1 cellular context compared by ENCODE assay signal in genomic region chr20:43457640-43458421, GRCh38.
TF ChIP-seq lines count a peak whose summit lies in the region.

Gene SRSF6 (plus strand): TSS chr20:43457896. CDS start chr20:43458034, 138 bp downstream.

TF ChIP-seq in K562, 482 proteins besides CTCF, POLR2A, EP300 and RAD21 (continued from another document and continues in another):
- TF ChIP-seq MAZ (CRISPR knock-in tag; conservative IDR thresholded peaks at IDR 0.05 in 1 of 2, IDR thresholded peaks at IDR 0.05 in 1 of 2) (peak in 1 of 2 experiments; percentile 76; a peak in 1 of 4 replicates), BCL6 (CRISPR knock-in tag; IDR thresholded peaks at IDR 0.05) (no peak), SIN3A (IDR thresholded peaks at IDR 0.05; ENCODE audit: borderline replicate concordance in 2 of 2, control insufficient read depth in 1 of 2, low read depth in 2 of 2, low read length in 2 of 2) (peak in 1 of 2 experiments; percentile 43; a peak in 1 of 4 replicates), ZFPM2 (CRISPR knock-in tag; IDR thresholded peaks at IDR 0.05) (peak; percentile 81; the same call in 1 of the 2 replicates), IRF2 (CRISPR knock-in tag; IDR thresholded peaks at IDR 0.05) (no peak; the same call in 1 of the 2 replicates), ZNF398 (CRISPR knock-in tag; IDR thresholded peaks at IDR 0.05) (no peak), RBM15 (IDR thresholded peaks at IDR 0.05; ENCODE audit: insufficient read depth, low read length) (no peak), PRMT5 (CRISPR knock-in tag; IDR thresholded peaks at IDR 0.05) (peak; percentile 79; the same call in 1 of the 2 replicates), ZNF134 (CRISPR knock-in tag; conservative IDR thresholded peaks at IDR 0.05) (no peak; the same call in 1 of the 2 replicates), USF1 (CRISPR knock-in tag; IDR thresholded peaks at IDR 0.05) (peak; percentile 68), ZNF76 (CRISPR knock-in tag; IDR thresholded peaks at IDR 0.05; ENCODE audit: borderline replicate concordance) (peak; percentile 94), SNAPC5 (CRISPR knock-in tag; IDR thresholded peaks at IDR 0.05) (no peak), ZNF277 (CRISPR knock-in tag; IDR thresholded peaks at IDR 0.05; ENCODE audit: borderline replicate concordance) (no peak), NFRKB (IDR thresholded peaks at IDR 0.05; ENCODE audit: low read depth) (peak; percentile 98), CREB3 (tag; conservative IDR thresholded peaks at IDR 0.05; ENCODE audit: low read depth) (peak; percentile 94), SLC30A9 (CRISPR knock-in tag; IDR thresholded peaks at IDR 0.05) (no peak), SMAD3 (CRISPR knock-in tag; conservative IDR thresholded peaks at IDR 0.05) (no peak), IFI16 (CRISPR knock-in tag; IDR thresholded peaks at IDR 0.05) (no peak), FOS (IDR thresholded peaks at IDR 0.05; ENCODE audit: extremely low read depth, insufficient read length) (no peak), ZFP1 (CRISPR knock-in tag; IDR thresholded peaks at IDR 0.05) (no peak), RBM22 (IDR thresholded peaks at IDR 0.05; ENCODE audit: low read depth, low read length, poor library complexity, severe bottlenecking) (peak; percentile 97), SRSF1 (IDR thresholded peaks at IDR 0.05; ENCODE audit: low read depth, low read length) (0 out of 2 replicates have a peak, but pooled peaks have one; percentile 67), PREB (CRISPR knock-in tag; IDR thresholded peaks at IDR 0.05) (0 out of 2 replicates have a peak, but pooled peaks have one; percentile 90), ZNF785 (CRISPR knock-in tag; IDR thresholded peaks at IDR 0.05) (no peak), GABPB2 (CRISPR knock-in tag; conservative IDR thresholded peaks at IDR 0.05) (0 out of 2 replicates have a peak, but pooled peaks have one; percentile 32), NCOA1 (IDR thresholded peaks at IDR 0.05; ENCODE audit: low read depth) (no peak), RFX1 (IDR thresholded peaks at IDR 0.05) (no peak), WHSC1 (IDR thresholded peaks at IDR 0.05; ENCODE audit: low read length) (no peak), ZBED1 (IDR thresholded peaks at IDR 0.05) (0 out of 2 replicates have a peak, but pooled peaks have one; percentile 56), YBX1 (IDR thresholded peaks at IDR 0.05) (no peak), ZNF778 (CRISPR knock-in tag; IDR thresholded peaks at IDR 0.05) (no peak), NRF1 (conservative IDR thresholded peaks at IDR 0.05 in 1 of 2, IDR thresholded peaks at IDR 0.05 in 1 of 2) (peak; percentile 87 to 89), DACH1 (IDR thresholded peaks at IDR 0.05; ENCODE audit: partially characterized antibody) (no peak), PHF20 (IDR thresholded peaks at IDR 0.05; ENCODE audit: partially characterized antibody) (peak; percentile 87), BCLAF1 (IDR thresholded peaks at IDR 0.05; ENCODE audit: borderline replicate concordance in 1 of 2, control insufficient read depth in 1 of 2, low read depth in 2 of 2, low read length in 1 of 2) (no peak), BRD9 (IDR thresholded peaks at IDR 0.05; ENCODE audit: low read depth, partially characterized antibody) (no peak), TAF7 (tag; IDR thresholded peaks at IDR 0.05) (peak; percentile 92), ILK (tag; IDR thresholded peaks at IDR 0.05; ENCODE audit: borderline replicate concordance, low read depth) (no peak), SAFB (IDR thresholded peaks at IDR 0.05; ENCODE audit: borderline replicate concordance, low read depth, low read length) (0 out of 2 replicates have a peak, but pooled peaks have one; percentile 41), PATZ1 (CRISPR knock-in tag; IDR thresholded peaks at IDR 0.05; ENCODE audit: borderline replicate concordance) (0 out of 2 replicates have a peak, but pooled peaks have one; percentile 33), ESRRB (CRISPR knock-in tag; IDR thresholded peaks at IDR 0.05; ENCODE audit: borderline replicate concordance) (no peak), NFXL1 (CRISPR knock-in tag; IDR thresholded peaks at IDR 0.05) (peak; percentile 82), ZNF324 (CRISPR knock-in tag; IDR thresholded peaks at IDR 0.05) (no peak), NELFE (IDR thresholded peaks at IDR 0.05; ENCODE audit: insufficient read depth, insufficient read length) (peak; percentile 69), KLF1 (tag; IDR thresholded peaks at IDR 0.05) (no peak), ZBTB7A (IDR thresholded peaks at IDR 0.05; ENCODE audit: borderline replicate concordance, control insufficient read depth, low read depth, low read length) (no peak), RNF219 (CRISPR knock-in tag; IDR thresholded peaks at IDR 0.05) (no peak), YY1 (IDR thresholded peaks at IDR 0.05; ENCODE audit: borderline replicate concordance in 1 of 3, control insufficient read depth in 1 of 3, extremely low read depth in 1 of 3, insufficient read depth in 3 of 3, insufficient read length in 1 of 3, insufficient replicate concordance in 2 of 3, low read depth in 1 of 3, low read length in 2 of 3) (peak; percentile 85 to 94 (median 94)), HSF4 (CRISPR knock-in tag; IDR thresholded peaks at IDR 0.05; ENCODE audit: borderline replicate concordance) (no peak; the same call in 1 of the 2 replicates), FOXP4 (CRISPR knock-in tag; IDR thresholded peaks at IDR 0.05; ENCODE audit: borderline replicate concordance) (peak; percentile 93; the same call in 1 of the 2 replicates), MECOM (CRISPR knock-in tag; IDR thresholded peaks at IDR 0.05) (no peak), ZNF282 (CRISPR knock-in tag; IDR thresholded peaks at IDR 0.05) (peak; percentile 70; the same call in 1 of the 2 replicates), ZNF133 (CRISPR knock-in tag; IDR thresholded peaks at IDR 0.05) (no peak)
